In the genomic region with DNA sequence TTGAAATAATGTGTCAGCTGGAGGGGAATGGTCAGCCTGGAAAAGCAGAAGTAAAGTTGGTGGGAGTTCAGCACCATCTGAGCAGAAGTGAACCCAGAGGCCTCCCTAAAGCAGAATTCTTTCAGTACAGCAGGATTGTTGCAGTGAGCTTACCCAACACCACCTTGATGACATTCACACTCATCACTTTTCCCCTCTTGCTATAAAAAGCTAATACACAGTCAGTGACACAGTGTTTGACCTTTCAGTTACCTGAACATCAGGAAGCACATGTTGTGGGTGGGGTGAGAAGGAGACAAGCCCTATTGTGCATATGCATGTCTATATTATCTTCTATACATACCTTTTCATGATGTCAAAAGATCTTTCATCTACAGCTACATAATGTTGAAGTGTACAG, we compare ENCODE assay signal across 24 cellular contexts.
"Had no signal": no experiment of that assay in that cellular context is flagged by ENCODE, and none has a peak within 500 bp of the region (broad histone marks: within the 10 kb centered on the region; RNA-seq: fewer than 3 reads in every experiment).

No MANE protein-coding gene starts in this region.

- H3K9me3 Mint-ChIP-seq: WTC11 had no signal

- H3K36me3 ChIP-seq: adrenal gland, breast epithelium had no signal

- DNase-seq: activated CD4-positive, alpha-beta T cell treated with anti-CD3 and anti-CD28 coated beads for 48 hours; activated CD4-positive, alpha-beta T cell treated with anti-CD3 and anti-CD28 coated beads, Interleukin-2, amount 50 U/mL, for 4 hours; activated CD4-positive, CD25-positive, alpha-beta regulatory T cell treated with anti-CD3 and anti-CD28 coated beads, Interleukin-2, amount 50 U/mL, for 72 hours; activated CD8-positive, alpha-beta memory T cell treated with anti-CD3 and anti-CD28 coated beads, Interleukin-2, amount 50 U/mL, for 48 hours; activated CD8-positive, alpha-beta T cell treated with anti-CD3 and anti-CD28 coated beads, Interleukin-2, amount 10 ng/mL, durations not matched to agents 7 days and 5 days; activated naive CD4-positive, alpha-beta T cell treated with anti-CD3 and anti-CD28 coated beads, Interleukin-2, amount 50 U/mL, for 16 hours; activated naive CD8-positive, alpha-beta T cell treated with anti-CD3 and anti-CD28 coated beads, Interleukin-2, amount 10 ng/mL, durations not matched to agents 7 days and 5 days; activated T-cell treated with anti-CD3 and anti-CD28 coated beads, Interleukin-2, amount 50 U/mL, for 1 hour; adrenal gland; anterior cingulate cortex; central memory CD4-positive, alpha-beta T cell; Karpas-422; NCI-H1048; NCI-H1417 treated with DMSO at 0.1 percent for 48 hours; NCI-H1694; NCI-H2029; NCI-H345; NCI-H510A; NCI-H526 treated with DMSO at 0.1 percent for 48 hours; SIG-M5; SW 1271 had no signal

- H3K4me3 Mint-ChIP-seq: activated CD8-positive, alpha-beta T cell treated with anti-CD3 and anti-CD28 coated beads, Interleukin-2, amount 10 ng/mL, durations not matched to agents 7 days and 5 days; activated naive CD8-positive, alpha-beta T cell treated with anti-CD3 and anti-CD28 coated beads, Interleukin-2, amount 10 ng/mL, durations not matched to agents 7 days and 5 days; WTC11 had no signal

- H3K27me3 Mint-ChIP-seq: activated naive CD8-positive, alpha-beta T cell treated with anti-CD3 and anti-CD28 coated beads, Interleukin-2, amount 10 ng/mL, durations not matched to agents 7 days and 5 days had no signal

- H3K4me1 ChIP-seq: adrenal gland, breast epithelium had no signal

- H3K9me3 ChIP-seq: adrenal gland, breast epithelium had no signal

- H3K4me1 Mint-ChIP-seq: activated naive CD8-positive, alpha-beta T cell treated with anti-CD3 and anti-CD28 coated beads, Interleukin-2, amount 10 ng/mL, durations not matched to agents 7 days and 5 days; WTC11 had no signal

- ATAC-seq: activated CD8-positive, alpha-beta T cell treated with anti-CD3 and anti-CD28 coated beads, Interleukin-2, amount 10 ng/mL, durations not matched to agents 7 days and 5 days; K562; WTC11 had no signal

- H3K27me3 ChIP-seq: adrenal gland, breast epithelium had no signal

- H3K27ac Mint-ChIP-seq: activated CD8-positive, alpha-beta T cell treated with anti-CD3 and anti-CD28 coated beads, Interleukin-2, amount 10 ng/mL, durations not matched to agents 7 days and 5 days; activated naive CD8-positive, alpha-beta T cell treated with anti-CD3 and anti-CD28 coated beads, Interleukin-2, amount 10 ng/mL, durations not matched to agents 7 days and 5 days; WTC11 had no signal

- H3K27ac ChIP-seq: adrenal gland, breast epithelium had no signal

- H3K4me3 ChIP-seq: adrenal gland, breast epithelium, K562 had no signal

- H3K36me3 Mint-ChIP-seq: activated naive CD8-positive, alpha-beta T cell treated with anti-CD3 and anti-CD28 coated beads, Interleukin-2, amount 10 ng/mL, durations not matched to agents 7 days and 5 days; WTC11 had no signal
